In the genomic region with DNA sequence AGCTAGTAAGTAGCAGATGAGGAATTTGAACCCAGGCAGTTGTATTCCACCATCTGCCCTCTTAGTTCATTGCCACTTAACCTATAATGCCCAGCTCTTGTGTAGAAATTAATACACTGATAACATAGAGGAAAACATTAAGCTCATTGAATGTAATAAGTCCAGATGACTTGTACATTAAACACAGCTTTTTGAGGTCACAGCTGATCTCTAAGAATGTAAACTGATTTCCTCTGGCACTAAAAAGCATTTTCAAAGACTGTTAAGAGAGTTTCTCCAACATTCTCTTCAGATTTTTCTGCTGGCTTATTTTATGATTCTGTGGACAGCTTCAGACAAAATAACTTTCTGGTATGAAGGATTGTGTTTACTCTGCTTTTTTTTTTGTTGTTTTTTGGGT, we compare ENCODE assay signal across 21 cellular contexts. TPM values are rescaled to one million over a fixed set of nuclear protein-coding genes. Genes with fewer than 3 reads are reported as not detected.
DNase-seq lines count a peak whose midpoint lies in the region; TF ChIP-seq lines count a peak whose summit lies in the region.
"Had no signal": no experiment of that assay in that cellular context is flagged by ENCODE, and none has a peak within 500 bp of the region (broad histone marks: within the 10 kb centered on the region; RNA-seq: fewer than 3 reads in every experiment).

No MANE protein-coding gene starts in this region.

- H3K14ac ChIP-seq in mesenchymal stem cell (ENCODE audit: low read length in 2 of 2): no peak overlapping the region

- H3K4me1 Mint-ChIP-seq in MCF 10A (ENCODE audit: insufficient read depth, unreplicated experiment): no peaks in the 10 kb centered on the region
- H3K4me1 Mint-ChIP-seq: T-cell had no signal

- H4K8ac ChIP-seq in mesenchymal stem cell (ENCODE audit: low read length): no peak overlapping the region

- H3K18ac ChIP-seq in mesenchymal stem cell (ENCODE audit: low read depth in 1 of 2, low read length in 2 of 2): no peak overlapping the region

- H3K4ac ChIP-seq in mesenchymal stem cell (ENCODE audit: low read depth in 1 of 2, low read length in 2 of 2): no peak overlapping the region

- no peaks in the 10 kb centered on the region for H3K4me1 ChIP-seq in adipocyte (ENCODE audit: control insufficient read depth, insufficient read depth, low read length)
- no peaks in the 10 kb centered on the region for H3K4me1 ChIP-seq in mesenchymal stem cell (ENCODE audit: control insufficient read depth, insufficient read depth, low read depth, low read length)
- H3K4me1 ChIP-seq in vagina: no peaks in the 10 kb centered on the region
- H3K4me1 ChIP-seq: BLaER1 had no signal

- no peak overlapping the region for H2AFZ ChIP-seq in mesenchymal stem cell (ENCODE audit: low read depth, low read length)

- no TSS peak for BruUV-seq in MCF 10A (replicated peaks; lab: Mats Ljungman, UMichigan)

- intact Hi-C loops in MCF 10A (cut with micrococcal nuclease): no loop called here
- intact Hi-C loops in vagina (cut with DNase I): no loop called here

- no peak overlapping the region for H3K4me3 Mint-ChIP-seq in MCF 10A (ENCODE audit: unreplicated experiment)
- H3K4me3 Mint-ChIP-seq: CD4-positive, alpha-beta T cell; T-cell had no signal

- H3K36me3 ChIP-seq in adipocyte (ENCODE audit: control insufficient read depth, insufficient read depth, low read length, severe bottlenecking) (no peaks in the 10 kb centered on the region), mesenchymal stem cell (ENCODE audit: control insufficient read depth in 1 of 2, insufficient read depth in 2 of 2, low read depth in 1 of 2, low read length in 2 of 2) (peaks cover 0 to 5% of the 10 kb centered on the region in 2 experiments), vagina (no peaks in the 10 kb centered on the region)
- H3K36me3 ChIP-seq: MG63 had no signal

- H2BK15ac ChIP-seq in mesenchymal stem cell (ENCODE audit: low read depth, poor library complexity, severe bottlenecking): no peak overlapping the region

- no peak overlapping the region for H3K4me2 ChIP-seq in mesenchymal stem cell (ENCODE audit: low read length, poor library complexity, severe bottlenecking)
- H3K4me2 ChIP-seq: BLaER1 had no signal

- no peak overlapping the region for H2BK120ac ChIP-seq in mesenchymal stem cell (ENCODE audit: low read depth, low read length)

- H2AK5ac ChIP-seq in mesenchymal stem cell (ENCODE audit: low read length, severe bottlenecking): no peak overlapping the region

- H3K27ac ChIP-seq in mesenchymal stem cell (ENCODE audit: low read length, poor library complexity, severe bottlenecking): no peak overlapping the region
- H3K27ac ChIP-seq in vagina: no peak overlapping the region
- H3K27ac ChIP-seq: BLaER1 had no signal

- no peak overlapping the region for H4K91ac ChIP-seq in mesenchymal stem cell (ENCODE audit: low read length)

- H3K9me3 Mint-ChIP-seq in MCF 10A (ENCODE audit: unreplicated experiment): no peaks in the 10 kb centered on the region
- H3K9me3 Mint-ChIP-seq: CD4-positive, alpha-beta T cell; T-cell had no signal

- H2BK5ac ChIP-seq in mesenchymal stem cell (ENCODE audit: low read depth, low read length, poor library complexity, severe bottlenecking): no peak overlapping the region

- H3K79me1 ChIP-seq in mesenchymal stem cell (replicated peaks; ENCODE audit: low read length, poor library complexity, severe bottlenecking): no peaks in the 10 kb centered on the region

- TF ChIP-seq POLR2A in vagina (IDR thresholded peaks at IDR 0.05): no peak

- DNase-seq in AG10803 (ENCODE audit: low read depth): peak; percentile 60
- DNase-seq in adipocyte (ENCODE audit: low read depth): peak; percentile 42
- peak; percentile 2 for DNase-seq in fibroblast of gingiva (ENCODE audit: low read depth)
- DNase-seq in mesenchymal stem cell: peak; percentile 57
- DNase-seq in MCF 10A (ENCODE audit: unreplicated experiment): no peak
- DNase-seq in vagina (ENCODE audit: extremely low spot score in 2 of 2): no peak
- no peak for DNase-seq in OCI-M1 (lab: John Stamatoyannopoulos, UW)
- DNase-seq: CD4-positive, alpha-beta T cell; COR-L47; DMS79 treated with DMSO at 0.1 percent for 48 hours; Kasumi-1; MG63; NCI-H1048; NCI-H1417 treated with DMSO at 0.1 percent for 48 hours; NCI-H187; NCI-H446; NCI-H526; PC-3; SHP77; T-cell had no signal

- H3K9me3 ChIP-seq in adipocyte (ENCODE audit: control insufficient read depth, low read length): no peaks in the 10 kb centered on the region
- no peaks in the 10 kb centered on the region for H3K9me3 ChIP-seq in mesenchymal stem cell (ENCODE audit: control insufficient read depth, low read length)
- no peaks in the 10 kb centered on the region for H3K9me3 ChIP-seq in vagina
- H3K9me3 ChIP-seq: BLaER1, MG63 had no signal

- H3K9ac ChIP-seq in adipocyte (ENCODE audit: low read length) (no peak overlapping the region), mesenchymal stem cell (ENCODE audit: low read length) (no peak overlapping the region)
- H3K9ac ChIP-seq: BLaER1 had no signal

- TF ChIP-seq CTCF in AG10803 (conservative IDR thresholded peaks at IDR 0.05; ENCODE audit: low read length) (no peak), MCF 10A (IDR thresholded peaks at IDR 0.05; ENCODE audit: unreplicated experiment) (no peak), vagina (IDR thresholded peaks at IDR 0.05) (no peak)

- H3K27ac Mint-ChIP-seq in MCF 10A (ENCODE audit: low read depth, unreplicated experiment): no peak overlapping the region
- H3K27ac Mint-ChIP-seq: CD4-positive, alpha-beta T cell; T-cell had no signal

- POLR2A ChIA-PET in MCF 10A (lab: Yijun Ruan, JAX): interaction anchor here (0.7 kb wide), 1 partner anchor 280 kb away, joined by 3 read pairs; no protein-coding TSS in a partner anchor

- no peak overlapping the region for H2BK12ac ChIP-seq in mesenchymal stem cell (ENCODE audit: low read length in 2 of 2)

- H3K4me3 ChIP-seq in AG10803 (ENCODE audit: low read length): no peak overlapping the region
- H3K4me3 ChIP-seq in adipocyte (ENCODE audit: low read length): no peak overlapping the region
- H3K4me3 ChIP-seq in mesenchymal stem cell (ENCODE audit: insufficient read depth in 1 of 2, low read depth in 1 of 2, low read length in 2 of 2): no peak overlapping the region
- H3K4me3 ChIP-seq in vagina: no peak overlapping the region
- H3K4me3 ChIP-seq: BLaER1, MG63 had no signal

- H3K27me3 ChIP-seq in adipocyte (replicated peaks; ENCODE audit: control insufficient read depth, insufficient read depth, low read length) (no peaks in the 10 kb centered on the region), mesenchymal stem cell (ENCODE audit: control insufficient read depth in 1 of 2, insufficient read depth in 1 of 2, low read length in 2 of 2) (no peaks in the 10 kb centered on the region), vagina (no peaks in the 10 kb centered on the region)
- H3K27me3 ChIP-seq: MG63 had no signal

- H3K23ac ChIP-seq in mesenchymal stem cell (ENCODE audit: low read length in 2 of 2): no peak overlapping the region

- CTCF ChIA-PET in MCF 10A (lab: Yijun Ruan, JAX): interaction anchor here (0.6 to 2.1 kb wide), 7 partner anchors 17 to 280 kb away, joined by 3 to 13 read pairs (median 4); no protein-coding TSS in a partner anchor

- peaks cover 30% of the 10 kb centered on the region for H3K36me3 Mint-ChIP-seq in MCF 10A (ENCODE audit: insufficient read depth, unreplicated experiment)

- H3K27me3 Mint-ChIP-seq in MCF 10A (ENCODE audit: insufficient read depth, unreplicated experiment): peaks cover 73% of the 10 kb centered on the region
- H3K27me3 Mint-ChIP-seq: CD4-positive, alpha-beta T cell had no signal

RNA-seq across cellular contexts. Expression of a gene that starts 42.7 kb away (rescaled TPM):
- polyA plus RNA-seq in mesenchymal stem cell (2013, experiment 1 of 2): 21.5 TPM
- 21.4 TPM for polyA plus RNA-seq in mesenchymal stem cell (2013, experiment 2 of 2)
- total RNA-seq in MCF 10A (2022) (48.4 and 49.1 TPM in 2 replicates), vagina (14.5 TPM)

Comparison
In these comparisons a context has a peak if more than half of its experiments do, and no peak if none do; other contexts are left out.
1. DNase-seq: peak in AG10803 (single experiment), adipocyte (single experiment), fibroblast of gingiva (single experiment) and mesenchymal stem cell (single experiment); none in MCF 10A (single experiment), vagina (0 of 2) and OCI-M1 (single experiment).